Comparison of ENCODE assay signal across 1 cellular context in genomic region chr15:87609474-87609873, GRCh38.
TF ChIP-seq lines count a peak whose summit lies in the region.

No MANE protein-coding gene starts in this region.

TF ChIP-seq in SK-N-SH, 30 proteins besides CTCF, POLR2A, EP300 and RAD21 (continued from another document):
- TF ChIP-seq IRF3 (IDR thresholded peaks at IDR 0.05; ENCODE audit: low read depth, low read length), result no peak
- peak; percentile 51 for TF ChIP-seq TCF12 (IDR thresholded peaks at IDR 0.05)
- no peak for TF ChIP-seq FOXM1 (IDR thresholded peaks at IDR 0.05; ENCODE audit: low read depth)
- TF ChIP-seq POLR2AphosphoS5 (IDR thresholded peaks at IDR 0.05; ENCODE audit: low read depth, low read length), result no peak
- no peak for TF ChIP-seq GABPA (IDR thresholded peaks at IDR 0.05; ENCODE audit: low read depth)
- no peak for TF ChIP-seq ZBTB33 (IDR thresholded peaks at IDR 0.05; ENCODE audit: borderline replicate concordance, low read depth)
- TF ChIP-seq RCOR1 (IDR thresholded peaks at IDR 0.05; ENCODE audit: low read length), result no peak
